Comparison of ENCODE assay signal across 1 cellular context in genomic region chr22:30424471-30425326, GRCh38.
TF ChIP-seq lines count a peak whose summit lies in the region.

No MANE protein-coding gene starts in this region.

TF ChIP-seq in endothelial cell of umbilical vein, 7 proteins besides CTCF, POLR2A, EP300 and RAD21 (continued from another document):
- no peak for TF ChIP-seq POLR2AphosphoS5 (IDR thresholded peaks at IDR 0.05; ENCODE audit: insufficient read depth, low read depth, low read length)
- TF ChIP-seq MAX (IDR thresholded peaks at IDR 0.05; ENCODE audit: insufficient read depth, insufficient read length): no peak
- no peak for TF ChIP-seq FOS (IDR thresholded peaks at IDR 0.05; ENCODE audit: borderline replicate concordance, insufficient read depth, low read length)
- no peak for TF ChIP-seq MYC (IDR thresholded peaks at IDR 0.05; ENCODE audit: low read depth, low read length)
- no peak for TF ChIP-seq JUN (IDR thresholded peaks at IDR 0.05; ENCODE audit: borderline replicate concordance, insufficient read depth, insufficient read length, low read depth)
- TF ChIP-seq GATA2 (IDR thresholded peaks at IDR 0.05; ENCODE audit: insufficient read depth, insufficient read length, low read depth, low read length): no peak
TF ChIP-seq in endothelial cell of umbilical vein: peak in this region for 0.
